5 cellular contexts compared by ENCODE assay signal in genomic region chr15:90301901-90302300, GRCh38. TPM values are rescaled to one million over a fixed set of nuclear protein-coding genes. Genes with fewer than 3 reads are reported as not detected.
"Had no signal": no experiment of that assay in that cellular context is flagged by ENCODE, and none has a peak within 500 bp of the region (broad histone marks: within the 10 kb centered on the region; RNA-seq: fewer than 3 reads in every experiment).

No MANE protein-coding gene starts in this region.

- H3K4me3 ChIP-seq: skin epidermis, stomach, thyroid gland had no signal

- H3K4me1 ChIP-seq: thyroid gland had no signal

- DNase-seq: hippocampal formation had no signal

- H3K27ac ChIP-seq: stomach had no signal

- H3K9me3 ChIP-seq: stomach, thyroid gland had no signal

- H3K27me3 ChIP-seq: stomach, thyroid gland had no signal

- H3K36me3 ChIP-seq: stomach, thyroid gland had no signal

RNA-seq across cellular contexts. Expression of gene TTLL13, which starts 52.5 kb away (rescaled TPM):
- total RNA-seq: omental fat pad, stomach had no signal
